Comparison of ENCODE assay signal across 9 cellular contexts in genomic region chr20:39112196-39112743, GRCh38.
DNase-seq lines count a peak whose midpoint lies in the region; ATAC-seq and TF ChIP-seq lines count a peak whose summit lies in the region.
"Had no signal": no experiment of that assay in that cellular context is flagged by ENCODE, and none has a peak within 500 bp of the region (broad histone marks: within the 10 kb centered on the region; RNA-seq: fewer than 3 reads in every experiment).

No MANE protein-coding gene starts in this region.

- TF ChIP-seq CTCF in fibroblast of pulmonary artery (IDR thresholded peaks at IDR 0.05; ENCODE audit: low read length, missing control alignments) (peak; percentile 51), osteocyte (IDR thresholded peaks at IDR 0.05) (peak; percentile 75)

- no peak overlapping the region for H3K4me3 ChIP-seq in fibroblast of pulmonary artery (replicated peaks; ENCODE audit: low read depth, low read length)

- DNase-seq in activated T-cell treated with anti-CD3 and anti-CD28 coated beads, Interleukin-2, amount 50 U/mL, for 72 hours = peak; percentile 17 to 26
- DNase-seq in activated T-cell treated with anti-CD3 and anti-CD28 coated beads for 4 hours (no peak), LoVo (ENCODE audit: low spot score) (peak; percentile 54), SK-MEL-5 (ENCODE audit: low read depth, low spot score) (peak; percentile 69), fibroblast of pulmonary artery (ENCODE audit: low read depth) (peak; percentile 56), osteocyte (ENCODE audit: extremely low spot score, unreplicated experiment) (no peak)

- no peak overlapping the region for H3K27ac Mint-ChIP-seq in activated T-cell treated with anti-CD3 and anti-CD28 coated beads, Interleukin-2, amount 50 U/mL, for 72 hours
- H3K27ac Mint-ChIP-seq in osteocyte (ENCODE audit: unreplicated experiment) = no peak overlapping the region
- H3K27ac Mint-ChIP-seq: dendritic cell treated with granulocyte-macrophage colony-stimulating factor and Interleukin-4, amounts not matched to agents 40 ng/mL and 50 ng/mL, for 4 days had no signal

- no peaks in the 10 kb centered on the region for H3K4me1 Mint-ChIP-seq in activated T-cell treated with anti-CD3 and anti-CD28 coated beads, Interleukin-2, amount 50 U/mL, for 72 hours (ENCODE audit: low read depth)
- H3K4me1 Mint-ChIP-seq in osteocyte (ENCODE audit: unreplicated experiment) = no peaks in the 10 kb centered on the region

- ATAC-seq in activated T-cell treated with anti-CD3 and anti-CD28 coated beads, Interleukin-2, amount 50 U/mL, for 72 hours (replicated peaks in 1 of 2) = peak in 1 of 2 donors; percentile 50
- no peak for ATAC-seq in GM19328 (IDR thresholded peaks at IDR 0.05; ENCODE audit: unreplicated experiment)
- ATAC-seq in GM21360 (IDR thresholded peaks at IDR 0.05; ENCODE audit: unreplicated experiment) = no peak

- H3K4me3 Mint-ChIP-seq in activated T-cell treated with anti-CD3 and anti-CD28 coated beads, Interleukin-2, amount 50 U/mL, for 72 hours = no peak overlapping the region
- H3K4me3 Mint-ChIP-seq in osteocyte (ENCODE audit: unreplicated experiment) = no peak overlapping the region
- H3K4me3 Mint-ChIP-seq: dendritic cell treated with granulocyte-macrophage colony-stimulating factor and Interleukin-4, amounts not matched to agents 40 ng/mL and 50 ng/mL, for 4 days had no signal

- H3K9me3 Mint-ChIP-seq in activated T-cell treated with anti-CD3 and anti-CD28 coated beads, Interleukin-2, amount 50 U/mL, for 72 hours = no peaks in the 10 kb centered on the region
- H3K9me3 Mint-ChIP-seq in osteocyte (ENCODE audit: unreplicated experiment) = peaks cover 9% of the 10 kb centered on the region
- H3K9me3 Mint-ChIP-seq: dendritic cell treated with granulocyte-macrophage colony-stimulating factor and Interleukin-4, amounts not matched to agents 40 ng/mL and 50 ng/mL, for 4 days had no signal

- peaks cover 40% of the 10 kb centered on the region for H3K27me3 Mint-ChIP-seq in activated T-cell treated with anti-CD3 and anti-CD28 coated beads, Interleukin-2, amount 50 U/mL, for 72 hours (ENCODE audit: low read depth)
- peaks cover 42% of the 10 kb centered on the region for H3K27me3 Mint-ChIP-seq in osteocyte (ENCODE audit: unreplicated experiment)

- in situ Hi-C loops in SK-MEL-5 (cut with HindIII; ENCODE audit: low pct_unique_long_range_greater_than_20kb, low sequenced_read_pairs) = no loop called here

- no peaks in the 10 kb centered on the region for H3K36me3 Mint-ChIP-seq in activated T-cell treated with anti-CD3 and anti-CD28 coated beads, Interleukin-2, amount 50 U/mL, for 72 hours (ENCODE audit: insufficient read depth in 2 of 2)
- H3K36me3 Mint-ChIP-seq in osteocyte (ENCODE audit: unreplicated experiment) = no peaks in the 10 kb centered on the region

Comparison
In these comparisons a context has a peak if more than half of its experiments do, and no peak if none do; other contexts are left out.
1. DNase-seq: peak in activated T-cell treated with anti-CD3 and anti-CD28 coated beads, Interleukin-2, amount 50 U/mL, for 72 hours (2 of 2), LoVo (single experiment), SK-MEL-5 (single experiment) and fibroblast of pulmonary artery (single experiment); none in activated T-cell treated with anti-CD3 and anti-CD28 coated beads for 4 hours (single experiment) and osteocyte (single experiment).